Comparison of ENCODE assay signal across 9 cellular contexts in genomic region chr10:93468532-93469213, GRCh38. TPM values are rescaled to one million over a fixed set of nuclear protein-coding genes. Genes with fewer than 3 reads are reported as not detected.
DNase-seq lines count a peak whose midpoint lies in the region; ATAC-seq, FAIRE-seq and TF ChIP-seq lines count a peak whose summit lies in the region.
"Had no signal": no experiment of that assay in that cellular context is flagged by ENCODE, and none has a peak within 500 bp of the region (broad histone marks: within the 10 kb centered on the region; RNA-seq: fewer than 3 reads in every experiment).

No MANE protein-coding gene starts in this region.

- ATAC-seq in RWPE2 (ENCODE audit: low read depth): peak; percentile 58
- no peak for ATAC-seq in left colon

- H3K27ac ChIP-seq in RWPE2 (ENCODE audit: poor library complexity, severe bottlenecking): peak overlapping the region; percentile 98
- H3K27ac ChIP-seq in sigmoid colon: peak overlapping the region; percentile 80 to 95 (median 88)

- H3K36me3 ChIP-seq in RWPE2 (ENCODE audit: low read depth): peaks cover 48% of the 10 kb centered on the region
- no peaks in the 10 kb centered on the region for H3K36me3 ChIP-seq in sigmoid colon

- H3K4me1 ChIP-seq in RWPE2 (ENCODE audit: insufficient read depth, poor library complexity, severe bottlenecking) (peaks cover 82% of the 10 kb centered on the region), sigmoid colon (peaks cover 4 to 90% (median 87%) of the 10 kb centered on the region in 4 donors)

- peak; percentile 94 for FAIRE-seq in G401.6 (lab: Jason Lieb, UNC)

- no peak overlapping the region for H3K4me3 ChIP-seq in RWPE2 (ENCODE audit: severe bottlenecking)
- H3K4me3 ChIP-seq in fibroblast of mammary gland (ENCODE audit: control insufficient read depth, low read depth, low read length): peak overlapping the region; percentile 30
- no peak overlapping the region for H3K4me3 ChIP-seq in sigmoid colon

- WGBS in sigmoid colon, 2 donors: 85 to 87% methylated on average over 9 of the region's 9 CpGs

- intact Hi-C loops in sigmoid colon (cut with DNase I) (no loop called here), left colon (cut with DNase I, micrococcal nuclease) (no loop called here)

- no peak for TF ChIP-seq POLR2A in sigmoid colon (IDR thresholded peaks at IDR 0.05)

- no peak for TF ChIP-seq CTCF in RWPE2 (IDR thresholded peaks at IDR 0.05; ENCODE audit: poor library complexity, severe bottlenecking)
- peak; percentile 22 for TF ChIP-seq CTCF in fibroblast of mammary gland (conservative IDR thresholded peaks at IDR 0.05; ENCODE audit: control insufficient read depth, insufficient read depth, low read depth, low read length)
- no peak for TF ChIP-seq CTCF in sigmoid colon (IDR thresholded peaks at IDR 0.05)

- DNase-seq in RWPE2 (ENCODE audit: low spot score): peak; percentile 75
- DNase-seq in fibroblast of mammary gland (ENCODE audit: low read depth): peak; percentile 96
- DNase-seq in sigmoid colon: no peak
- no peak for DNase-seq in OCI-M1 (lab: John Stamatoyannopoulos, UW)
- DNase-seq in activated CD4-positive, alpha-beta T cell treated with anti-CD3 and anti-CD28 coated beads for 1 hour: no peak
- DNase-seq in left colon: no peak
- no peak for DNase-seq in NCI-H1105 (lab: John Stamatoyannopoulos, UW)
- DNase-seq: SHP77 had no signal

- H3K9me3 ChIP-seq in RWPE2 (ENCODE audit: severe bottlenecking): no peaks in the 10 kb centered on the region
- H3K9me3 ChIP-seq in sigmoid colon: no peaks in the 10 kb centered on the region

- TF ChIP-seq EP300 in sigmoid colon (IDR thresholded peaks at IDR 0.05): no peak

- no peaks in the 10 kb centered on the region for H3K27me3 ChIP-seq in RWPE2 (ENCODE audit: insufficient read depth, poor library complexity, severe bottlenecking)
- H3K27me3 ChIP-seq in sigmoid colon: no peaks in the 10 kb centered on the region

RNA-seq across cellular contexts. Expression of gene MYOF, which starts 13.5 kb away (rescaled TPM):
- 10 to 100 TPM; 33.6 to 83.4 (median 70.2) TPM for total RNA-seq in sigmoid colon
- polyA plus RNA-seq in sigmoid colon: 10 to 100 TPM; 12.6 to 36.3 (median 18.5) TPM
- 100 to 1,000 TPM; 106 to 110 TPM for total RNA-seq in left colon

RNA-seq across cellular contexts. Expression of gene CEP55, which starts 27.7 kb away (rescaled TPM):
- total RNA-seq in sigmoid colon: 1 to 10 TPM in 2 of 4 donors, not detected in 2; 1.4 to 1.5 TPM
- polyA plus RNA-seq in sigmoid colon: 10 to 100 TPM in 1 of 3 donors, 1 to 10 TPM in 2; 1.8 to 18.2 (median 6.2) TPM
- total RNA-seq in left colon: 1 to 10 TPM; 2.0 to 7.4 TPM

Comparison
In these comparisons a context has a peak if more than half of its experiments do, and no peak if none do; other contexts are left out.
1. DNase-seq: peak in RWPE2 (single experiment) and fibroblast of mammary gland (single experiment); none in sigmoid colon (single experiment), OCI-M1 (single experiment), activated CD4-positive, alpha-beta T cell treated with anti-CD3 and anti-CD28 coated beads for 1 hour (single experiment), left colon (0 of 2) and NCI-H1105 (single experiment).